ENCODE assay signal across 1 cellular context in genomic region chr14:68775614-68776126, GRCh38.
TF ChIP-seq lines count a peak whose summit lies in the region.

No MANE protein-coding gene starts in this region.

TF ChIP-seq in GM12878, 131 proteins besides CTCF, POLR2A, EP300 and RAD21:
- no peak for TF ChIP-seq ZBTB4 (CRISPR knock-in tag; IDR thresholded peaks at IDR 0.05)
- no peak for TF ChIP-seq FOXM1 (IDR thresholded peaks at IDR 0.05; ENCODE audit: low read depth, low read length)
- TF ChIP-seq IRF3 (IDR thresholded peaks at IDR 0.05): no peak
- no peak for TF ChIP-seq NFXL1 (IDR thresholded peaks at IDR 0.05; ENCODE audit: borderline replicate concordance)
- no peak for TF ChIP-seq E2F8 (IDR thresholded peaks at IDR 0.05; ENCODE audit: low read depth, partially characterized antibody)
- TF ChIP-seq CEBPZ (IDR thresholded peaks at IDR 0.05; ENCODE audit: low read depth, low read length): no peak
